In genomic region chr14:93112891-93113677, GRCh38 we compare ENCODE assay signal across 8 cellular contexts. TPM values are rescaled to one million over a fixed set of nuclear protein-coding genes. Genes with fewer than 3 reads are reported as not detected.
A peak's percentile ranks its signal among the peaks of the same experiment; 100 is the strongest.
DNase-seq lines count a peak whose midpoint lies in the region; ATAC-seq and TF ChIP-seq lines count a peak whose summit lies in the region.

No MANE protein-coding gene starts in this region.

- H3K9me3 ChIP-seq in HUES6 (ENCODE audit: control insufficient read depth, insufficient read depth, low read depth, low read length) (no peaks in the 10 kb centered on the region), PC-3 (ENCODE audit: low read length) (no peaks in the 10 kb centered on the region)

- peaks cover 41% of the 10 kb centered on the region for H3K4me1 Mint-ChIP-seq in activated T-cell treated with anti-CD3 and anti-CD28 coated beads, Interleukin-2, amount 50 U/mL, for 72 hours (ENCODE audit: low read depth)
- peaks cover 29 to 47% of the 10 kb centered on the region in 2 donors for H3K4me1 Mint-ChIP-seq in natural killer cell
- peaks cover 49 to 61% of the 10 kb centered on the region in 2 donors for H3K4me1 Mint-ChIP-seq in stimulated activated naive B cell treated with anti-CD40 and anti-IgM and Interleukin-4, amounts not matched to agents 10 μg/mL and 1 μg/mL and 100 μg/mL, for 72 hours

- H4K20me1 ChIP-seq in PC-3 (ENCODE audit: low read length): no peaks in the 10 kb centered on the region

- peak overlapping the region; percentile 81 for H3K27ac Mint-ChIP-seq in activated T-cell treated with anti-CD3 and anti-CD28 coated beads, Interleukin-2, amount 50 U/mL, for 72 hours
- H3K27ac Mint-ChIP-seq in natural killer cell: peak overlapping the region; percentile 95 to 97
- H3K27ac Mint-ChIP-seq in stimulated activated naive B cell treated with anti-CD40 and anti-IgM and Interleukin-4, amounts not matched to agents 10 μg/mL and 1 μg/mL and 100 μg/mL, for 72 hours: peak overlapping the region; percentile 89

- no peaks in the 10 kb centered on the region for H3K9me3 Mint-ChIP-seq in activated T-cell treated with anti-CD3 and anti-CD28 coated beads, Interleukin-2, amount 50 U/mL, for 72 hours
- H3K9me3 Mint-ChIP-seq in natural killer cell: no peaks in the 10 kb centered on the region
- H3K9me3 Mint-ChIP-seq in stimulated activated naive B cell treated with anti-CD40 and anti-IgM and Interleukin-4, amounts not matched to agents 10 μg/mL and 1 μg/mL and 100 μg/mL, for 72 hours: no peaks in the 10 kb centered on the region

- H3K79me2 ChIP-seq in PC-3 (ENCODE audit: low read length): peaks cover 69% of the 10 kb centered on the region

- no peaks in the 10 kb centered on the region for H3F3A ChIP-seq in PC-3 (ENCODE audit: low read length, unreplicated experiment)

- H3K4me3 ChIP-seq in HUES6 (ENCODE audit: low read depth, low read length) (peak overlapping the region; percentile 95), PC-3 (ENCODE audit: low read length) (peak overlapping the region; percentile 94)

- H3K36me3 Mint-ChIP-seq in activated T-cell treated with anti-CD3 and anti-CD28 coated beads, Interleukin-2, amount 50 U/mL, for 72 hours (ENCODE audit: insufficient read depth in 2 of 2): peaks cover 0 to 3% of the 10 kb centered on the region in 2 donors
- no peaks in the 10 kb centered on the region for H3K36me3 Mint-ChIP-seq in natural killer cell
- peaks cover 0 to 3% of the 10 kb centered on the region in 2 donors for H3K36me3 Mint-ChIP-seq in stimulated activated naive B cell treated with anti-CD40 and anti-IgM and Interleukin-4, amounts not matched to agents 10 μg/mL and 1 μg/mL and 100 μg/mL, for 72 hours

- DNase-seq in DMS53 treated with DMSO at 0.1 percent for 48 hours (lab: John Stamatoyannopoulos, UW; ENCODE audit: unreplicated experiment) (peak; percentile 39), PC-3 (peak; percentile 84), fibroblast of peridontal ligament (ENCODE audit: extremely low read depth) (peak; percentile 88), natural killer cell (peak; percentile 72)
- DNase-seq in activated T-cell treated with anti-CD3 and anti-CD28 coated beads, Interleukin-2, amount 50 U/mL, for 72 hours: peak; percentile 82
- peak; percentile 29 for DNase-seq in stimulated activated naive B cell treated with anti-CD40 and anti-IgM and Interleukin-4, amounts not matched to agents 10 μg/mL and 1 μg/mL and 100 μg/mL, for 72 hours

- peak overlapping the region; percentile 11 for H2AFZ ChIP-seq in PC-3 (ENCODE audit: low read length)

- no peaks in the 10 kb centered on the region for H3K27me3 Mint-ChIP-seq in activated T-cell treated with anti-CD3 and anti-CD28 coated beads, Interleukin-2, amount 50 U/mL, for 72 hours (ENCODE audit: low read depth)
- H3K27me3 Mint-ChIP-seq in natural killer cell (ENCODE audit: low read depth in 2 of 2): no peaks in the 10 kb centered on the region
- H3K27me3 Mint-ChIP-seq in stimulated activated naive B cell treated with anti-CD40 and anti-IgM and Interleukin-4, amounts not matched to agents 10 μg/mL and 1 μg/mL and 100 μg/mL, for 72 hours: no peaks in the 10 kb centered on the region

- peaks cover 13% of the 10 kb centered on the region; the same call in 1 of the 2 replicates for H3K27me3 ChIP-seq in HUES6 (ENCODE audit: control insufficient read depth, insufficient read depth, low read length)
- H3K27me3 ChIP-seq in PC-3 (ENCODE audit: low read length): no peaks in the 10 kb centered on the region

- peak overlapping the region; percentile 98 for H3K4me2 ChIP-seq in PC-3 (ENCODE audit: low read length)

- POLR2A ChIA-PET in PC-3 (lab: Charles Lee; ENCODE audit: unreplicated experiment): no interaction called here

- H3K27ac ChIP-seq in HUES6 (ENCODE audit: low read depth, low read length) (no peak overlapping the region), PC-3 (ENCODE audit: low read length) (no peak overlapping the region)

- ATAC-seq in PC-3: peak; percentile 26
- ATAC-seq in activated T-cell treated with anti-CD3 and anti-CD28 coated beads, Interleukin-2, amount 50 U/mL, for 72 hours (replicated peaks in 1 of 2): peak; percentile 45 to 48
- peak; percentile 22 to 37 (median 31) for ATAC-seq in natural killer cell
- peak in 1 of 2 donors; percentile 24 for ATAC-seq in stimulated activated naive B cell treated with anti-CD40 and anti-IgM and Interleukin-4, amounts not matched to agents 10 μg/mL and 1 μg/mL and 100 μg/mL, for 72 hours (replicated peaks)
- no peak for ATAC-seq in GM18858 (IDR thresholded peaks at IDR 0.05; ENCODE audit: unreplicated experiment)

- CTCF ChIA-PET in PC-3 (lab: Charles Lee): interaction anchor here (0.5 to 2.5 kb wide), 16 partner anchors 18 to 941 kb away, joined by 3 to 15 read pairs (median 4); partner anchors contain the start of genes GON7 and UBR7

- H3K4me1 ChIP-seq in HUES6 (ENCODE audit: control insufficient read depth, insufficient read depth, low read length) (peaks cover 37% of the 10 kb centered on the region), PC-3 (ENCODE audit: insufficient read depth, low read length) (peaks cover 21% of the 10 kb centered on the region)

- H3K36me3 ChIP-seq in HUES6 (ENCODE audit: control insufficient read depth, insufficient read depth, low read length) (no peaks in the 10 kb centered on the region), PC-3 (ENCODE audit: low read depth, low read length) (no peaks in the 10 kb centered on the region)

- BruUV-seq in PC-3 (replicated peaks; lab: Mats Ljungman, UMichigan): no TSS peak

- intact Hi-C loops in PC-3 (cut with micrococcal nuclease): loop anchor here (1.0 to 10.0 kb wide), 6 partner anchors 26 to 506 kb away; no protein-coding TSS in a partner anchor
- intact Hi-C loops in natural killer cell (cut with micrococcal nuclease): loop anchor here (1.0 to 10.0 kb wide), 5 partner anchors 10 to 106 kb away; partner anchors contain the start of genes LYSET and MOAP1

- TF ChIP-seq CTCF in PC-3 (conservative IDR thresholded peaks at IDR 0.05; ENCODE audit: low read depth, low read length) (peak; percentile 71), natural killer cell (IDR thresholded peaks at IDR 0.05) (peak; percentile 87)

- H3K9ac ChIP-seq in HUES6 (ENCODE audit: low read length) (no peak overlapping the region), PC-3 (ENCODE audit: low read length) (no peak overlapping the region; the same call in 1 of the 2 replicates)

- H3K4me3 Mint-ChIP-seq in activated T-cell treated with anti-CD3 and anti-CD28 coated beads, Interleukin-2, amount 50 U/mL, for 72 hours: peak overlapping the region; percentile 94 to 95
- peak overlapping the region; percentile 90 for H3K4me3 Mint-ChIP-seq in natural killer cell
- peak overlapping the region; percentile 90 to 96 for H3K4me3 Mint-ChIP-seq in stimulated activated naive B cell treated with anti-CD40 and anti-IgM and Interleukin-4, amounts not matched to agents 10 μg/mL and 1 μg/mL and 100 μg/mL, for 72 hours

- H3K9me2 ChIP-seq in PC-3 (replicated peaks; ENCODE audit: low read length): no peaks in the 10 kb centered on the region

RNA-seq across cellular contexts. Expression of gene ITPK1, which starts 2.6 kb away (rescaled TPM):
- total RNA-seq in PC-3 (2014; rRNA removed) (66.2 and 81.1 TPM in 2 replicates), natural killer cell (10 to 100 TPM; 73.2 to 74.8 (median 74.4) TPM)
- 10 to 100 TPM; 53.4 to 61.8 TPM for total RNA-seq in activated T-cell treated with anti-CD3 and anti-CD28 coated beads, Interleukin-2, amount 50 U/mL, for 72 hours

Comparison
In these comparisons a context has a peak if more than half of its experiments do, and no peak if none do; other contexts are left out.
1. DNase-seq: peak in every context shown above with its lines; median percentile 88 in fibroblast of peridontal ligament; 84 in PC-3; 82 in activated T-cell treated with anti-CD3 and anti-CD28 coated beads, Interleukin-2, amount 50 U/mL, for 72 hours; 72 in natural killer cell; 39 in DMS53 treated with DMSO at 0.1 percent for 48 hours; 29 in stimulated activated naive B cell treated with anti-CD40 and anti-IgM and Interleukin-4, amounts not matched to agents 10 μg/mL and 1 μg/mL and 100 μg/mL, for 72 hours.